ENCODE assay signal across 21 cellular contexts in the genomic region with DNA sequence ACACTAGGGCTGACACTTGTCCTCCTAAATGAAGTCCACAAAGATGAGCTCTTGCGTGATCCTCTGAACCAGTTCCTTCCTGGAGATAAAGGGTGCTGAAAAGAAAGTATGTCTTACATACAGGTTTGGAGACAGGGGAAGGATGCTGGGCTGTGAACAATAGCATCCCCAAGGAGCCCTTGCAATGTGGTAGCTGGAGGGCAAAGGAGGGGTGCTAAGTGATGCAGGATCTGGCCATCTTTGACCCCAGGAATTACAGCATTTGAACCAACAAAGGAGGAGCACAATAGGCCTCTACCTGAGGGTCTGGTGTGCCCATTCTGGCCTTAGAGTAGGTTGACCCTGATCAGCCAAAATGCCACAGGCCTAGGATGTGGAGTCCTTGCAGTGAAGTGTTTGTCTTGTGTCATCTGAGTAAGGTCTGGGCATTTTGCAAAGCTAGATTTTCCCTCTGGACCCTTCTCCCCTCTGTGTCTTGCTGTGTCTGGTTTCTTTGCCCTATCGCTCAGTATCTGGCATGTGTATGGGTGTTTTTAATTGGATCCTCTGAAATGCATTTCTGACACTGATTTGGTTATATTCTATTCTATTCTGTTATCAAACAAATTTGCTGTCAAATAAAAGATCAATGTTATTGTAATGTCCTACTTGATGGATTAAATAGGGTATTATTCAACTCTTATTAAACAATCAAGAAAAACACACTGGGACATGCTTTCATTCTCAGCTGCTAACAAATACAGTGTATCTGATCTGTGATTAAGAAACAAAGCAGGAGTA.
DNase-seq lines count a peak whose midpoint lies in the region; ATAC-seq, FAIRE-seq and TF ChIP-seq lines count a peak whose summit lies in the region.
"Had no signal": no experiment of that assay in that cellular context is flagged by ENCODE, and none has a peak within 500 bp of the region (broad histone marks: within the 10 kb centered on the region; RNA-seq: fewer than 3 reads in every experiment).

No MANE protein-coding gene starts in this region.

- no peak for TF ChIP-seq CTCF in pancreas (IDR thresholded peaks at IDR 0.05)

- no peak overlapping the region for H3K4me3 ChIP-seq in pancreas
- H3K4me3 ChIP-seq: A549; BLaER1 treated with 17β-estradiol and CSF1 and Interleukin-3, amounts not matched to agents 10 nM and 100 nM; Peyer's patch; SK-N-MC had no signal

- FAIRE-seq in islet of Langerhans (lab: Jason Lieb, UNC) (peak; percentile 85), pancreas (lab: Jason Lieb, UNC) (peak; percentile 57)
- FAIRE-seq: A549 had no signal

- no peaks in the 10 kb centered on the region for H3K9me3 ChIP-seq in pancreas
- H3K9me3 ChIP-seq: A549; BLaER1 treated with 17β-estradiol and CSF1 and Interleukin-3, amounts not matched to agents 10 nM and 100 nM; Peyer's patch had no signal

- H3K4me1 ChIP-seq in pancreas: no peaks in the 10 kb centered on the region
- H3K4me1 ChIP-seq: A549; BLaER1 treated with 17β-estradiol and CSF1 and Interleukin-3, amounts not matched to agents 10 nM and 100 nM; Peyer's patch had no signal

- no peak overlapping the region for H3K27ac Mint-ChIP-seq in stimulated activated naive CD8-positive, alpha-beta T cell treated with anti-CD3 and anti-CD28 coated beads, Interleukin-15, amount 100 ng/mL, for 72 hours
- H3K27ac Mint-ChIP-seq: CD8-positive, alpha-beta T cell had no signal

- H3K9me3 Mint-ChIP-seq in stimulated activated naive CD8-positive, alpha-beta T cell treated with anti-CD3 and anti-CD28 coated beads, Interleukin-15, amount 100 ng/mL, for 72 hours: no peaks in the 10 kb centered on the region
- H3K9me3 Mint-ChIP-seq: CD8-positive, alpha-beta T cell had no signal

- 92 to 98% methylated on average over 2 of the region's 2 CpGs for WGBS in pancreas, 2 donors

- H3K4me1 Mint-ChIP-seq in stimulated activated naive CD8-positive, alpha-beta T cell treated with anti-CD3 and anti-CD28 coated beads, Interleukin-15, amount 100 ng/mL, for 72 hours: no peaks in the 10 kb centered on the region

- intact Hi-C loops in pancreas (cut with DNase I): no loop called here

- H3K27me3 Mint-ChIP-seq in stimulated activated naive CD8-positive, alpha-beta T cell treated with anti-CD3 and anti-CD28 coated beads, Interleukin-15, amount 100 ng/mL, for 72 hours: no peaks in the 10 kb centered on the region

- peaks cover 0 to 3% (median 0%) of the 10 kb centered on the region in 4 donors for H3K27me3 ChIP-seq in pancreas
- H3K27me3 ChIP-seq: BLaER1 treated with 17β-estradiol and CSF1 and Interleukin-3, amounts not matched to agents 10 nM and 100 nM; Peyer's patch had no signal

- H3K4me3 Mint-ChIP-seq in stimulated activated naive CD8-positive, alpha-beta T cell treated with anti-CD3 and anti-CD28 coated beads, Interleukin-15, amount 100 ng/mL, for 72 hours: no peak overlapping the region
- H3K4me3 Mint-ChIP-seq: CD8-positive, alpha-beta T cell had no signal

- no peak overlapping the region for H3K27ac ChIP-seq in pancreas
- H3K27ac ChIP-seq: A549; BLaER1 treated with 17β-estradiol and CSF1 and Interleukin-3, amounts not matched to agents 10 nM and 100 nM; HL-60; Peyer's patch; SK-N-MC had no signal

- ATAC-seq in pancreas (no peak), GM21526 (IDR thresholded peaks at IDR 0.05; ENCODE audit: low FRiP score, unreplicated experiment) (no peak)
- ATAC-seq in stimulated activated naive CD8-positive, alpha-beta T cell treated with anti-CD3 and anti-CD28 coated beads, Interleukin-15, amount 100 ng/mL, for 72 hours: no peak
- ATAC-seq: A549; CD8-positive, alpha-beta T cell; Right ventricle myocardium inferior had no signal

- no peaks in the 10 kb centered on the region for H3K36me3 ChIP-seq in pancreas
- H3K36me3 ChIP-seq: BLaER1 treated with 17β-estradiol and CSF1 and Interleukin-3, amounts not matched to agents 10 nM and 100 nM; Peyer's patch had no signal

- DNase-seq in ELF-1 (ENCODE audit: low read depth, low spot score): peak; percentile 54
- DNase-seq in SK-N-DZ (ENCODE audit: low spot score): peak; percentile 94
- DNase-seq in pancreas: no peak
- DNase-seq in stimulated activated naive CD8-positive, alpha-beta T cell treated with anti-CD3 and anti-CD28 coated beads, Interleukin-15, amount 100 ng/mL, for 72 hours: no peak
- DNase-seq in stimulated activated naive CD4-positive, alpha-beta T cell (lab: John Stamatoyannopoulos, UW): no peak
- no peak for DNase-seq in SIG-M5 (lab: John Stamatoyannopoulos, UW)
- DNase-seq: Calu3; CD8-positive, alpha-beta T cell; DMS53; NCI-H1436; NCI-H2081; NCI-H2171 treated with DMSO at 0.1 percent for 48 hours; NCI-H446 treated with DMSO at 0.1 percent for 48 hours; Peyer's patch had no signal

Comparison
In these comparisons a context has a peak if more than half of its experiments do, and no peak if none do; other contexts are left out.
1. DNase-seq: peak in ELF-1 (single experiment) and SK-N-DZ (single experiment); none in pancreas (0 of 6), stimulated activated naive CD8-positive, alpha-beta T cell treated with anti-CD3 and anti-CD28 coated beads, Interleukin-15, amount 100 ng/mL, for 72 hours (0 of 2), stimulated activated naive CD4-positive, alpha-beta T cell (0 of 6) and SIG-M5 (single experiment).